In the genomic region with DNA sequence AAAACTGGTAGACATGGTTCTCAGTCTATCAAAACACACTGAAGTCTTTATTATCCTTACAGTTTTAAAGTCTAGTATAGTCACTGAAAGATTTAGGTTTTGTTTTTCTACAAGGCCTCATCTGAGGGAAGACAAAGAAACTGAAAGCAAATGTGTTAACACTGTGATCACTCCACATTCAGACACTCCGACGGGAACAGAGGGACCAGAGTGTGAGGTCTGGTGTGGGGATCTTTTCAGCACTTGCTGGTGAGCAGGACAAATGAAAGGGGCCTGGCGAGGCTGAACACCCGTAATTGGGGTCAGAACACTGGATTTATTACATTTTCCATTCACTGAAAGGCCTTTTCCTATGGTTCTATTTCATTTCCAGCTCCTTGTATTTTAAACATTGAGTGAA, we compare ENCODE assay signal across 19 cellular contexts.
DNase-seq lines count a peak whose midpoint lies in the region; ATAC-seq and TF ChIP-seq lines count a peak whose summit lies in the region.
"Had no signal": no experiment of that assay in that cellular context is flagged by ENCODE, and none has a peak within 500 bp of the region (broad histone marks: within the 10 kb centered on the region; RNA-seq: fewer than 3 reads in every experiment).

No MANE protein-coding gene starts in this region.

- H3K9ac ChIP-seq in smooth muscle cell (ENCODE audit: low read depth): no peak overlapping the region
- H3K9ac ChIP-seq: GM23248, KMS-11 had no signal

- no peaks in the 10 kb centered on the region for H3K9me3 ChIP-seq in smooth muscle cell (replicated peaks; ENCODE audit: low read depth)

- no peak for TF ChIP-seq CTCF in smooth muscle cell (IDR thresholded peaks at IDR 0.05; ENCODE audit: borderline replicate concordance, insufficient read depth, poor library complexity, severe bottlenecking)

- no peak overlapping the region for H3K27ac ChIP-seq in smooth muscle cell (ENCODE audit: low read depth)
- H3K27ac ChIP-seq: 22Rv1, C4-2B, GM23248, KMS-11 had no signal

- H3K4me1 ChIP-seq in smooth muscle cell (ENCODE audit: low read depth): no peaks in the 10 kb centered on the region

- DNase-seq in Right ventricle myocardium superior: no peak
- no peak for DNase-seq in Right ventricle myocardium inferior (ENCODE audit: missing footprints)
- DNase-seq in RPMI7951 (ENCODE audit: low read depth): peak; percentile 33
- peak; percentile 31 for DNase-seq in left kidney (ENCODE audit: low read depth, low spot score)
- no peak for DNase-seq in smooth muscle cell (lab: John Stamatoyannopoulos, UW; ENCODE audit: unreplicated experiment)
- no peak for DNase-seq in NOMO-1 (lab: John Stamatoyannopoulos, UW; ENCODE audit: unreplicated experiment in 2 of 2)
- DNase-seq in NCI-H2107 treated with DMSO at 0.1 percent for 48 hours (lab: John Stamatoyannopoulos, UW; ENCODE audit: unreplicated experiment): no peak
- DNase-seq: COR-L47, GM23248, NCI-H1417, NCI-H1930, NCI-H510A, NCI-H82, OCI-M1 had no signal

- peak; percentile 38 for ATAC-seq in Right ventricle myocardium superior (ENCODE audit: poor library complexity)
- no peak for ATAC-seq in Right ventricle myocardium inferior
- no peak for ATAC-seq in HG03439 (IDR thresholded peaks at IDR 0.05; ENCODE audit: unreplicated experiment)
- ATAC-seq: HepG2 had no signal

- 28% methylated on average over 4 of the region's 4 CpGs for WGBS in smooth muscle cell (ENCODE audit: low lambda C conversion rate)

- intact Hi-C loops in Right ventricle myocardium superior (cut with DNase I) (no loop called here), Right ventricle myocardium inferior (cut with DNase I) (no loop called here)

- H3K4me2 ChIP-seq in smooth muscle cell: peak overlapping the region; percentile 35
- H3K4me2 ChIP-seq: KMS-11 had no signal

- no peak overlapping the region for H3K4me3 ChIP-seq in smooth muscle cell
- H3K4me3 ChIP-seq: GM23248 had no signal

- no peaks in the 10 kb centered on the region for H3K79me2 ChIP-seq in smooth muscle cell (ENCODE audit: low read depth)

- no peaks in the 10 kb centered on the region for H3F3A ChIP-seq in smooth muscle cell (ENCODE audit: low read depth)

- no peaks in the 10 kb centered on the region for H3K27me3 ChIP-seq in smooth muscle cell (ENCODE audit: low read depth)

- H2AFZ ChIP-seq in smooth muscle cell (ENCODE audit: low read depth): peak overlapping the region; percentile 56
- H2AFZ ChIP-seq: GM23248 had no signal

- H4K20me1 ChIP-seq in smooth muscle cell (ENCODE audit: low read depth): no peaks in the 10 kb centered on the region

- no peaks in the 10 kb centered on the region for H3K36me3 ChIP-seq in smooth muscle cell (ENCODE audit: low read depth)

Comparison
In these comparisons a context has a peak if more than half of its experiments do, and no peak if none do; other contexts are left out.
1. DNase-seq: peak in RPMI7951 (single experiment) and left kidney (single experiment); none in Right ventricle myocardium superior (single experiment), Right ventricle myocardium inferior (single experiment), smooth muscle cell (single experiment), NOMO-1 (0 of 2) and NCI-H2107 treated with DMSO at 0.1 percent for 48 hours (single experiment).